9 cellular contexts compared by ENCODE assay signal in genomic region chr4:98828801-98829200, GRCh38.
A peak's percentile ranks its signal among the peaks of the same experiment; 100 is the strongest.
DNase-seq lines count a peak whose midpoint lies in the region; ATAC-seq, FAIRE-seq and TF ChIP-seq lines count a peak whose summit lies in the region.
"Had no signal": no experiment of that assay in that cellular context is flagged by ENCODE, and none has a peak within 500 bp of the region (broad histone marks: within the 10 kb centered on the region; RNA-seq: fewer than 3 reads in every experiment).

No MANE protein-coding gene starts in this region.

- no peak overlapping the region for H3K4me3 ChIP-seq in bronchial epithelial cell (ENCODE audit: low read depth, low read length)

- FAIRE-seq in bronchial epithelial cell (lab: Jason Lieb, UNC): no peak
- FAIRE-seq: HTR-8/SVneo had no signal

- peak; percentile 25 for TF ChIP-seq CTCF in bronchial epithelial cell (IDR thresholded peaks at IDR 0.05; ENCODE audit: insufficient read depth, low read length, severe bottlenecking)

- intact Hi-C loops in left ventricle myocardium superior (cut with micrococcal nuclease): no loop called here

- no peak for ATAC-seq in left ventricle myocardium superior

- DNase-seq in HCEC 1CT (peak; percentile 4), T follicular helper cell (ENCODE audit: low read depth) (peak; percentile 9), bronchial epithelial cell (ENCODE audit: low read depth) (peak; percentile 28), SIG-M5 treated with dmso at 0.1 percent for 504 hours (lab: John Stamatoyannopoulos, UW; ENCODE audit: unreplicated experiment) (no peak), NCI-H1694 (lab: John Stamatoyannopoulos, UW) (no peak), left ventricle myocardium superior (no peak)
- DNase-seq in stimulated activated CD4-positive, alpha-beta T cell treated with anti-CD3 and anti-CD28 coated beads, TNF-alpha, amount 100 ng/mL, for 24 hours (ENCODE audit: low read depth in 3 of 3): peak; percentile 3 to 9 (median 3)
- DNase-seq: nucleus accumbens had no signal

- no peaks in the 10 kb centered on the region for H3K36me3 ChIP-seq in bronchial epithelial cell (ENCODE audit: control insufficient read depth, insufficient read depth, low read length)

- no peaks in the 10 kb centered on the region for H3K27me3 ChIP-seq in bronchial epithelial cell (ENCODE audit: control insufficient read depth, insufficient read depth, low read length)

Comparison
In these comparisons a context has a peak if more than half of its experiments do, and no peak if none do; other contexts are left out.
1. DNase-seq: peak in HCEC 1CT (single experiment), T follicular helper cell (single experiment), bronchial epithelial cell (single experiment) and stimulated activated CD4-positive, alpha-beta T cell treated with anti-CD3 and anti-CD28 coated beads, TNF-alpha, amount 100 ng/mL, for 24 hours (3 of 3); none in SIG-M5 treated with dmso at 0.1 percent for 504 hours (single experiment), NCI-H1694 (single experiment) and left ventricle myocardium superior (single experiment).